14 cellular contexts compared by ENCODE assay signal in the genomic region with DNA sequence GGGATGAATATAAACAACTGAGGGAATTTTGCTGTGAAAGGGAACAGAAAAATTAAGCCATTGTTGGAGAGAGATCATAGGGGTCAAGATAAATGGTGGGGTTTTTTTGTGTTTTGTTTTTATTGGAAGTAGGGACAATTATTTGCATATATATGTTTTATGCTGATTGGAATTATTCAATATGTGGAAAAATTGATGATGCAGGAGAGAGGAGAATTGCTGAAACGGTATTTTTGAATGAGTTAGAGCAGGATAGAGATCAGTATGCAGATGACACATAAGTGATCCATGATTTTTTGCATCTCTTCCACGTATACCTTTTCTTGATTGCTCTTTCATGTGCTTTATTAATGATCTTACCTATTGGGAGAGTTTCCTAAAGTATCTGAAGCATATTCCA.
DNase-seq lines count a peak whose midpoint lies in the region; ATAC-seq, FAIRE-seq and TF ChIP-seq lines count a peak whose summit lies in the region.
"Had no signal": no experiment of that assay in that cellular context is flagged by ENCODE, and none has a peak within 500 bp of the region (broad histone marks: within the 10 kb centered on the region; RNA-seq: fewer than 3 reads in every experiment).

No MANE protein-coding gene starts in this region.

- CTCF ChIA-PET in CD8-positive, alpha-beta T cell (lab: Charles Lee) = interaction anchor here (0.8 kb wide), 1 partner anchor 76 kb away, joined by 3 read pairs; no protein-coding TSS in a partner anchor
- CTCF ChIA-PET in HEK293 (lab: Yijun Ruan, JAX) = interaction anchor here (0.6 to 1.8 kb wide), 7 partner anchors 11 to 1224 kb away, joined by 3 to 13 read pairs (median 3); no protein-coding TSS in a partner anchor
- CTCF ChIA-PET in GM12878 (lab: Yijun Ruan, JAX) = interaction anchor here (0.8 to 3.8 kb wide), 8 partner anchors 10 to 214 kb away, joined by 3 to 25 read pairs (median 6); no protein-coding TSS in a partner anchor

- peaks cover 6% of the 10 kb centered on the region for H3K4me1 ChIP-seq in CD8-positive, alpha-beta T cell (ENCODE audit: insufficient read depth, low read length)
- H3K4me1 ChIP-seq in HEK293 (ENCODE audit: control insufficient read depth, insufficient read depth, low read length) (peaks cover 51% of the 10 kb centered on the region), GM12878 (ENCODE audit: control insufficient read depth, insufficient read depth, low read length) (no peaks in the 10 kb centered on the region), mesodermal cell (ENCODE audit: control insufficient read depth, insufficient read depth, low read length, poor library complexity, severe bottlenecking) (peaks cover 4% of the 10 kb centered on the region)

- no peak for TF ChIP-seq CTCF in CD8-positive, alpha-beta T cell (IDR thresholded peaks at IDR 0.05)
- TF ChIP-seq CTCF in HEK293 (tag by site-specific recombination; IDR thresholded peaks at IDR 0.05) (no peak), GM12878 (IDR thresholded peaks at IDR 0.05 in 2 of 3, conservative IDR thresholded peaks at IDR 0.05 in 1 of 3; ENCODE audit: control insufficient read depth in 2 of 3, extremely low read depth in 1 of 3, insufficient read depth in 1 of 3, low read depth in 3 of 3, low read length in 3 of 3) (no peak)

- H3K4me3 Mint-ChIP-seq in CD8-positive, alpha-beta T cell = no peak overlapping the region

- peaks cover 68% of the 10 kb centered on the region for H3K4me1 Mint-ChIP-seq in CD8-positive, alpha-beta T cell (ENCODE audit: low read depth)

- H3K36me3 Mint-ChIP-seq in CD8-positive, alpha-beta T cell = peaks cover 2% of the 10 kb centered on the region
- H3K36me3 Mint-ChIP-seq: CD4-positive, CD25-positive, alpha-beta regulatory T cell had no signal

- no peak for ATAC-seq in CD8-positive, alpha-beta T cell
- no peak for ATAC-seq in GM12878
- no peak for ATAC-seq in GM21360 (IDR thresholded peaks at IDR 0.05; ENCODE audit: unreplicated experiment)
- ATAC-seq: PC-3 had no signal

- no peaks in the 10 kb centered on the region for H3K9me3 Mint-ChIP-seq in CD8-positive, alpha-beta T cell
- H3K9me3 Mint-ChIP-seq: CD4-positive, CD25-positive, alpha-beta regulatory T cell had no signal

- H3K27me3 Mint-ChIP-seq in CD8-positive, alpha-beta T cell (ENCODE audit: low read depth) = no peaks in the 10 kb centered on the region
- H3K27me3 Mint-ChIP-seq: CD4-positive, CD25-positive, alpha-beta regulatory T cell had no signal

- H3K9me3 ChIP-seq in CD8-positive, alpha-beta T cell (ENCODE audit: low read length) = no peaks in the 10 kb centered on the region
- H3K9me3 ChIP-seq in HEK293 (ENCODE audit: control insufficient read depth, insufficient read depth, low read depth, low read length) (no peaks in the 10 kb centered on the region), GM12878 (replicated peaks; ENCODE audit: control insufficient read depth, insufficient read depth, low read length) (no peaks in the 10 kb centered on the region; the same call in 2 of the 3 replicates), mesodermal cell (ENCODE audit: control insufficient read depth, low read length) (no peaks in the 10 kb centered on the region)
- H3K9me3 ChIP-seq: HAP-1 had no signal

- H3K4me3 ChIP-seq in CD8-positive, alpha-beta T cell (ENCODE audit: low read depth, low read length) = no peak overlapping the region
- H3K4me3 ChIP-seq in HEK293 (ENCODE audit: low read depth, low read length) (no peak overlapping the region), GM12878 (no peak overlapping the region), mesodermal cell (ENCODE audit: extremely low read depth, insufficient read depth, low read length, poor library complexity, severe bottlenecking) (no peak overlapping the region)
- H3K4me3 ChIP-seq: GM23248, HAP-1 had no signal

- no peak for TF ChIP-seq POLR2A in GM12878 (IDR thresholded peaks at IDR 0.05; ENCODE audit: low read depth, low read length)

- no peak for TF ChIP-seq RAD21 in GM12878 (IDR thresholded peaks at IDR 0.05; ENCODE audit: insufficient read depth, low read depth, low read length)

- peaks cover 70% of the 10 kb centered on the region for H3K79me2 ChIP-seq in GM12878 (ENCODE audit: control insufficient read depth, insufficient read depth, low read length)

- SMC1A ChIA-PET in GM12878 (lab: Charles Lee; ENCODE audit: uncharacterized antibody, unreplicated experiment) = interaction anchor here (0.6 to 1.8 kb wide), 2 partner anchors 70 to 76 kb away, joined by 3 to 7 read pairs; no protein-coding TSS in a partner anchor

- intact Hi-C loops in CD8-positive, alpha-beta T cell (cut with DNase I, micrococcal nuclease) = loop anchor here (1.0 to 10.0 kb wide), 6 partner anchors 17 to 205 kb away; a partner anchor contains a TSS
- intact Hi-C loops in GM12878 (cut with micrococcal nuclease; ENCODE audit: unreplicated experiment) = loop anchor here (1.0 kb wide), 1 partner anchor 67 kb away; no protein-coding TSS in a partner anchor

- DNase-seq in CD8-positive, alpha-beta T cell = no peak
- no peak for DNase-seq in GM12878 (ENCODE audit: low read depth, low spot score)
- DNase-seq in NCI-H69 (lab: John Stamatoyannopoulos, UW) = no peak
- DNase-seq in NCI-H2171 (lab: John Stamatoyannopoulos, UW) = no peak
- DNase-seq: DND-41 had no signal

- no peak overlapping the region for H3K27ac ChIP-seq in CD8-positive, alpha-beta T cell (ENCODE audit: low read depth, low read length)
- H3K27ac ChIP-seq in HEK293 (ENCODE audit: extremely low read depth, low read depth, low read length) (no peak overlapping the region), GM12878 (ENCODE audit: control insufficient read depth, insufficient read depth) (no peak overlapping the region), mesodermal cell (ENCODE audit: low read depth, low read length, severe bottlenecking) (peak overlapping the region; percentile 17)
- H3K27ac ChIP-seq: GM23248, HL-60 had no signal

- no peak for TF ChIP-seq EP300 in GM12878 (IDR thresholded peaks at IDR 0.05; ENCODE audit: borderline replicate concordance in 1 of 2, control insufficient read depth in 1 of 2, low read depth in 2 of 2, low read length in 2 of 2)

- POLR2A ChIA-PET in CD8-positive, alpha-beta T cell (lab: Charles Lee) = interaction anchor here (3.4 kb wide), 1 partner anchor 67 kb away, joined by 13 read pairs; a partner anchor contains a TSS
- POLR2A ChIA-PET in HEK293 (lab: Yijun Ruan, JAX) = no interaction called here
- POLR2A ChIA-PET in GM12878 (lab: Charles Lee) = interaction anchor here (0.5 kb wide), 1 partner anchor 214 kb away, joined by 10 read pairs; no protein-coding TSS in a partner anchor

- no TSS peak for BruUV-seq in GM12878 (replicated peaks; lab: Mats Ljungman, UMichigan)

- H3K27me3 ChIP-seq in CD8-positive, alpha-beta T cell (ENCODE audit: insufficient read depth, low read length) = no peaks in the 10 kb centered on the region
- no peaks in the 10 kb centered on the region for H3K27me3 ChIP-seq in GM12878 (replicated peaks in 1 of 2; ENCODE audit: control insufficient read depth in 2 of 2, insufficient read depth in 2 of 2, low read length in 1 of 2)

- peak; percentile 41 for FAIRE-seq in GM12878 (lab: Jason Lieb, UNC)
- FAIRE-seq: GM12891 had no signal

- in situ Hi-C loops in GM12878 (cut with MboI) = loop anchor here (5.0 kb wide), 1 partner anchor 207 kb away; no protein-coding TSS in a partner anchor

- no peaks in the 10 kb centered on the region for H4K20me1 ChIP-seq in GM12878 (ENCODE audit: control insufficient read depth, insufficient read depth)

- no peak overlapping the region for H2AFZ ChIP-seq in GM12878 (ENCODE audit: control insufficient read depth, low read depth, low read length)
- H2AFZ ChIP-seq: GM23248 had no signal

- H3K9ac ChIP-seq in GM12878 (ENCODE audit: control insufficient read depth, insufficient read depth, low read length) = no peak overlapping the region
- H3K9ac ChIP-seq: GM23248 had no signal

- RAD21 ChIA-PET in GM12878 (lab: Charles Lee; ENCODE audit: unreplicated experiment) = interaction anchor here (0.6 to 3.7 kb wide), 5 partner anchors 13 to 76 kb away, joined by 3 to 35 read pairs (median 3); a partner anchor contains a TSS

- peak overlapping the region; percentile 5 for H3K27ac Mint-ChIP-seq in CD8-positive, alpha-beta T cell

- WGBS in GM12878 (ENCODE audit: insufficient coverage, insufficient replicate concordance, low lambda C conversion rate, missing lambda C conversion rate) = 51% methylated on average over 2 of the region's 2 CpGs
- WGBS in mesodermal cell (ENCODE audit: insufficient coverage in 2 of 2), 2 experiments = 80 to 100% methylated on average over 1 of the region's 2 CpGs

- H3K36me3 ChIP-seq in CD8-positive, alpha-beta T cell (ENCODE audit: insufficient read depth, low read length) = no peaks in the 10 kb centered on the region
- H3K36me3 ChIP-seq in HEK293 (ENCODE audit: control insufficient read depth in 2 of 2, insufficient read depth in 1 of 2, low read length in 2 of 2) (no peaks in the 10 kb centered on the region), GM12878 (ENCODE audit: control insufficient read depth in 2 of 2, insufficient read depth in 2 of 2, low read length in 1 of 2) (no peaks in the 10 kb centered on the region; a peak in 1 of 4 replicates), mesodermal cell (ENCODE audit: control insufficient read depth, insufficient read depth, low read length) (peaks cover 4% of the 10 kb centered on the region)
- H3K36me3 ChIP-seq: HAP-1 had no signal

- no peak overlapping the region for H3K4me2 ChIP-seq in GM12878 (ENCODE audit: control insufficient read depth, insufficient read depth)

TF ChIP-seq in HEK293, 187 proteins besides CTCF, POLR2A, EP300 and RAD21 (continues in another document):
- TF ChIP-seq BCL11A (tag by site-specific recombination; IDR thresholded peaks at IDR 0.05; ENCODE audit: low read depth) (no peak), ZNF248 (tag by site-specific recombination; IDR thresholded peaks at IDR 0.05) (no peak), TRIM28 (IDR thresholded peaks at IDR 0.05; ENCODE audit: borderline replicate concordance, low read length) (no peak), ZNF24 (tag by site-specific recombination; IDR thresholded peaks at IDR 0.05) (no peak), ZNF146 (tag by site-specific recombination; IDR thresholded peaks at IDR 0.05) (peak; percentile 16; the same call in 1 of the 2 replicates), GLI2 (tag by site-specific recombination; IDR thresholded peaks at IDR 0.05; ENCODE audit: borderline replicate concordance, low read depth) (no peak)

TF ChIP-seq in GM12878, 131 proteins besides CTCF, POLR2A, EP300 and RAD21 (continues in another document):
- TF ChIP-seq SUZ12 (IDR thresholded peaks at IDR 0.05; ENCODE audit: unreplicated experiment) (no peak), PML (IDR thresholded peaks at IDR 0.05; ENCODE audit: low read length) (no peak)
- TF ChIP-seq, protein P1, sequence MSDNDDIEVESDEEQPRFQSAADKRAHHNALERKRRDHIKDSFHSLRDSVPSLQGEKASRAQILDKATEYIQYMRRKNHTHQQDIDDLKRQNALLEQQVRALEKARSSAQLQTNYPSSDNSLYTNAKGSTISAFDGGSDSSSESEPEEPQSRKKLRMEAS (IDR thresholded peaks at IDR 0.05; ENCODE audit: low read depth, low read length) = no peak
